In the genomic region with DNA sequence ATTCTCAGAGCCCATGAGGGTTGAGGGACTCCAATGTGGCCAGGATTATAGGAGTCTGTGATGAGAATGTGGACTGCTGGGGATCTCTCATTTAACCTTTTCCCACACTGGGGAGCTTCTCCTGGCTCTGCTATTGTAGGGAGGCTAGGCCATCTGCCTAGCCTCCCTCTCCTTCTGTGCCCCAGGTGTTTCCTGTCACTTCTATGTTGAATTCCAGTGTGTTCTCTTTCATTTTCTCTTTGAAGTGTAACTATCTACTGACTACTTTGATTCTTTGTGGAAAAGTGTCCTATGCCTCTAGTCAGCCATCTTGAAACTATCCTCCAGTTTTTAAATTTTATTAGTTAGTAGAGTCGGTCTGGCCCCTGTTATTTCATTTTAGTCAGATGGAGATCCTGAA, we compare ENCODE assay signal across 22 cellular contexts.
A peak's percentile ranks its signal among the peaks of the same experiment; 100 is the strongest.
DNase-seq lines count a peak whose midpoint lies in the region; ATAC-seq and TF ChIP-seq lines count a peak whose summit lies in the region.
"Had no signal": no experiment of that assay in that cellular context is flagged by ENCODE, and none has a peak within 500 bp of the region (broad histone marks: within the 10 kb centered on the region; RNA-seq: fewer than 3 reads in every experiment).

No MANE protein-coding gene starts in this region.

- H4K20me1 ChIP-seq in BLaER1 (no peaks in the 10 kb centered on the region), DND-41 (ENCODE audit: insufficient read depth, low read length) (no peaks in the 10 kb centered on the region)

- H3K9ac ChIP-seq in BLaER1: no peak overlapping the region
- no peak overlapping the region for H3K9ac ChIP-seq in DND-41 (ENCODE audit: low read depth, low read length)
- H3K9ac ChIP-seq: KMS-11 had no signal

- H3K4me2 ChIP-seq in BLaER1: peak overlapping the region; percentile 52
- no peak overlapping the region for H3K4me2 ChIP-seq in DND-41 (ENCODE audit: insufficient read depth, low read length)
- H3K4me2 ChIP-seq: GM23338, KMS-11 had no signal

- H3K4me1 ChIP-seq in BLaER1 (peaks cover 17% of the 10 kb centered on the region), DND-41 (ENCODE audit: insufficient read depth, low read length) (no peaks in the 10 kb centered on the region)
- H3K4me1 ChIP-seq: Caco-2 had no signal

- H3K4me3 Mint-ChIP-seq in nephron progenitor cell: no peak overlapping the region
- H3K4me3 Mint-ChIP-seq: GM23338 had no signal

- H3K4me1 Mint-ChIP-seq in nephron progenitor cell: no peaks in the 10 kb centered on the region

- H3K27me3 Mint-ChIP-seq in nephron progenitor cell (ENCODE audit: low read depth, poor library complexity): no peaks in the 10 kb centered on the region
- H3K27me3 Mint-ChIP-seq: CD4-positive, alpha-beta memory T cell had no signal

- H2AFZ ChIP-seq in DND-41 (ENCODE audit: low read depth, low read length): no peak overlapping the region
- H2AFZ ChIP-seq: GM23338 had no signal

- H3K9me3 Mint-ChIP-seq in nephron progenitor cell: peaks cover 29% of the 10 kb centered on the region

- H3K27ac ChIP-seq in BLaER1 (peak overlapping the region; percentile 47), DND-41 (ENCODE audit: low read length) (no peak overlapping the region), VCaP (peak overlapping the region; percentile 33; the same call in 1 of the 2 replicates)
- H3K27ac ChIP-seq: KMS-11 had no signal

- H3K36me3 Mint-ChIP-seq in nephron progenitor cell (ENCODE audit: low read depth): peaks cover 8% of the 10 kb centered on the region

- H3K27ac Mint-ChIP-seq in nephron progenitor cell: no peak overlapping the region
- H3K27ac Mint-ChIP-seq: GM23338 had no signal

- peak; percentile 42; the same call in 2 of the 3 replicates for ATAC-seq in DND-41 (ENCODE audit: insufficient read depth, low read depth)
- peak; percentile 53 for ATAC-seq in GM21529 (IDR thresholded peaks at IDR 0.05; ENCODE audit: unreplicated experiment)
- ATAC-seq: GM23338, Right ventricle myocardium inferior had no signal

- H3K27me3 ChIP-seq in BLaER1: no peaks in the 10 kb centered on the region
- H3K27me3 ChIP-seq in DND-41 (ENCODE audit: insufficient read depth, low read length, poor library complexity): no peaks in the 10 kb centered on the region

- peaks cover 24% of the 10 kb centered on the region for H3K9me3 ChIP-seq in BLaER1
- peaks cover 4% of the 10 kb centered on the region for H3K9me3 ChIP-seq in DND-41 (ENCODE audit: insufficient read depth, low read length, severe bottlenecking)
- H3K9me3 ChIP-seq: Caco-2, HAP-1 had no signal

- H3K36me3 ChIP-seq in BLaER1 (no peaks in the 10 kb centered on the region), DND-41 (ENCODE audit: insufficient read depth, low read length) (no peaks in the 10 kb centered on the region)
- H3K36me3 ChIP-seq: HAP-1 had no signal

- no peak for TF ChIP-seq CTCF in DND-41 (IDR thresholded peaks at IDR 0.05; ENCODE audit: borderline replicate concordance, extremely low read depth, low read length, poor library complexity, severe bottlenecking)
- no peak for TF ChIP-seq CTCF in VCaP (conservative IDR thresholded peaks at IDR 0.05)
- TF ChIP-seq CTCF in nephron progenitor cell (IDR thresholded peaks at IDR 0.05): no peak

- no peak overlapping the region for H3K4me3 ChIP-seq in BLaER1
- H3K4me3 ChIP-seq in DND-41 (ENCODE audit: low read depth in 1 of 2, low read length in 2 of 2): no peak overlapping the region
- H3K4me3 ChIP-seq: GM23338, HAP-1 had no signal

- H3K79me2 ChIP-seq in DND-41 (ENCODE audit: insufficient read depth, low read length): no peaks in the 10 kb centered on the region

- no peak for DNase-seq in DND-41
- no peak for DNase-seq in activated naive CD4-positive, alpha-beta T cell treated with Interleukin-2 at 50 U/mL for 16 hours
- no peak for DNase-seq in NCI-H1048 (lab: John Stamatoyannopoulos, UW)
- DNase-seq in nephron progenitor cell: no peak
- DNase-seq: Caco-2; CD4-positive, alpha-beta memory T cell; DMS 273 treated with DMSO at 0.1 percent for 48 hours; IMR-90; MV-4-11; NCI-H1694; NCI-H2081; NCI-H2171 treated with DMSO at 0.1 percent for 48 hours; NCI-H524 treated with DMSO at 0.1 percent for 48 hours; NCI-H82; SW 1271 had no signal
